Comparison of ENCODE assay signal across 8 cellular contexts in genomic region chr3:126475411-126476114, GRCh38. TPM values are rescaled to one million over a fixed set of nuclear protein-coding genes. Genes with fewer than 3 reads are reported as not detected.
A peak's percentile ranks its signal among the peaks of the same experiment; 100 is the strongest.
DNase-seq lines count a peak whose midpoint lies in the region; ATAC-seq and TF ChIP-seq lines count a peak whose summit lies in the region.

ZXDC (minus strand) TSS chr3:126475891; CDS start chr3:126475865, 26 bp downstream.

- peaks cover 7 to 37% (median 22%) of the 10 kb centered on the region in 4 donors for H3K4me1 ChIP-seq in Peyer's patch

- peak; percentile 39 to 92 for TF ChIP-seq POLR2A in Peyer's patch (IDR thresholded peaks at IDR 0.05)

- ATAC-seq in GM21723 (IDR thresholded peaks at IDR 0.05; ENCODE audit: unreplicated experiment) (peak; percentile 77), esophagus mucosa (peak; percentile 91)

- H3K4me3 ChIP-seq in Peyer's patch = peak within 1 kb of the TSS; percentile 71 to 98 (median 80)

- no peaks in the 10 kb centered on the region for H3K9me3 ChIP-seq in Peyer's patch

- no peaks in the 10 kb centered on the region for H3K27me3 ChIP-seq in Peyer's patch

- TF ChIP-seq CTCF in Peyer's patch (IDR thresholded peaks at IDR 0.05) = peak in 4 of 6 experiments; percentile 36 to 54 (median 47)

- DNase-seq in DMS79 treated with DMSO at 0.1 percent for 48 hours (lab: John Stamatoyannopoulos, UW) = peak; percentile 77
- peak; percentile 88 for DNase-seq in KG1 (lab: John Stamatoyannopoulos, UW)
- peak; percentile 89 to 97 (median 96) for DNase-seq in Peyer's patch
- peak; percentile 90 to 94 for DNase-seq in activated T-cell treated with anti-CD3 and anti-CD28 coated beads, Interleukin-2, amount 50 U/mL, for 48 hours
- DNase-seq in myocyte (ENCODE audit: low read depth) = peak; percentile 94
- DNase-seq in stimulated activated CD8-positive, alpha-beta memory T cell treated with anti-CD3 and anti-CD28 coated beads, Interleukin-7, amount 100 ng/mL, for 4 hours (ENCODE audit: low read depth in 2 of 2) = peak; percentile 83 to 93

- H3K27ac ChIP-seq in Peyer's patch = peak within 1 kb of the TSS; percentile 86 to 99 (median 94)

- H3K36me3 ChIP-seq in Peyer's patch = peaks cover 0 to 14% (median 0%) of the 10 kb centered on the region in 3 donors

RNA-seq across cellular contexts. Expression of gene ZXDC, which starts in this region (rescaled TPM):
- 10 to 100 TPM; 44.1 to 99.8 (median 67.5) TPM for total RNA-seq in Peyer's patch
- total RNA-seq in esophagus mucosa = 19.1 TPM
- total RNA-seq in myocyte = 41.5 and 45.9 TPM in 2 replicates
- polyA plus RNA-seq in myocyte (2012) = 15.9 TPM

Comparison
In these comparisons a context has a peak if more than half of its experiments do, and no peak if none do; other contexts are left out.
1. Peak in every context shown above with its lines: DNase-seq, ATAC-seq, H3K4me3 ChIP-seq and H3K27ac ChIP-seq.